Comparison of ENCODE assay signal across 8 cellular contexts in genomic region chr1:225779165-225779564, GRCh38. TPM values are rescaled to one million over a fixed set of nuclear protein-coding genes. Genes with fewer than 3 reads are reported as not detected.
A peak's percentile ranks its signal among the peaks of the same experiment; 100 is the strongest.
DNase-seq lines count a peak whose midpoint lies in the region; ATAC-seq, FAIRE-seq and TF ChIP-seq lines count a peak whose summit lies in the region.
"Not testable (repeated sequence)": the region's sequence is repeated elsewhere in the genome, so short reads cannot be mapped to it uniquely, and the experiment has no call there.

No MANE protein-coding gene starts in this region.

- not testable (repeated sequence) for ATAC-seq in A549

- peak overlapping the region; percentile 80 for H3K4me2 ChIP-seq in A549

- H3K27ac ChIP-seq in A549 (peak overlapping the region; percentile 93 to 97; a peak in 4 of 6 replicates), dorsolateral prefrontal cortex (peak overlapping the region in 31 of 59 donors; percentile 5 to 98 (median 95)), left ventricle myocardium inferior (replicated peaks) (peak overlapping the region; percentile 91), muscle layer of duodenum (ENCODE audit: low read length) (peak overlapping the region; percentile 16), skin epidermis (peak overlapping the region in 11 of 21 experiments; percentile 15 to 98 (median 94))
- not testable (repeated sequence) for H3K27ac ChIP-seq in WERI-Rb-1

- not testable (repeated sequence) for DNase-seq in A549 (ENCODE audit: low read depth in 1 of 2, low spot score in 1 of 2); NB4 (ENCODE audit: low read depth); WERI-Rb-1; dorsolateral prefrontal cortex; left ventricle myocardium inferior

- FAIRE-seq in A549 (lab: Jason Lieb, UNC), result not testable (repeated sequence)

- H3K36me3 ChIP-seq in WERI-Rb-1 (peaks cover 14% of the 10 kb centered on the region; the same call in 1 of the 2 replicates), left ventricle myocardium inferior (peaks cover 13% of the 10 kb centered on the region)
- H3K36me3 ChIP-seq in muscle layer of duodenum (ENCODE audit: control insufficient read depth in 1 of 2, insufficient read depth in 2 of 2, low read length in 2 of 2), result not testable (repeated sequence)

- not testable (repeated sequence) for H3K9me3 ChIP-seq in A549; WERI-Rb-1 (ENCODE audit: severe bottlenecking); left ventricle myocardium inferior (replicated peaks); muscle layer of duodenum (ENCODE audit: control insufficient read depth in 1 of 2, low read length in 2 of 2)

- WGBS in A549 (ENCODE audit: missing lambda C conversion rate), result 43% methylated on average over 13 of the region's 13 CpGs

- intact Hi-C loops in dorsolateral prefrontal cortex (cut with DNase I) (loop anchor here (1.0 to 10.0 kb wide), 7 partner anchors 31 to 234 kb away; partner anchors contain the start of gene EPHX1 (in 2 of the 2)), left ventricle myocardium inferior (cut with micrococcal nuclease) (loop anchor here (5.0 to 10.0 kb wide), 2 partner anchors 33 to 124 kb away; partner anchors contain the start of genes ENAH and EPHX1)

- not testable (repeated sequence) for TF ChIP-seq EP300 in A549 (IDR thresholded peaks at IDR 0.05)

- TF ChIP-seq RAD21 in A549 (conservative IDR thresholded peaks at IDR 0.05 in 1 of 2, IDR thresholded peaks at IDR 0.05 in 1 of 2), result not testable (repeated sequence)

- TF ChIP-seq POLR2A in A549 (IDR thresholded peaks at IDR 0.05; ENCODE audit: low read length); NB4 (IDR thresholded peaks at IDR 0.05; ENCODE audit: extremely low read depth, insufficient read length): not testable (repeated sequence)

- CTCF ChIA-PET in A549 (lab: Yijun Ruan, JAX), result interaction anchor here (0.6 to 20.2 kb wide), 12 partner anchors 13 to 318 kb away, joined by 3 to 429 read pairs (median 5); partner anchors contain the start of genes EPHX1 and TMEM63A

- H3K4me3 ChIP-seq in A549 (peak overlapping the region; percentile 85), GM08714 (ENCODE audit: low read length) (peak overlapping the region; percentile 82), NB4 (ENCODE audit: low read depth, low read length) (peak overlapping the region; percentile 93), WERI-Rb-1 (ENCODE audit: low read depth, low read length) (peak overlapping the region; percentile 86), dorsolateral prefrontal cortex (peak overlapping the region; percentile 36 to 99 (median 86)), left ventricle myocardium inferior (peak overlapping the region; percentile 75), muscle layer of duodenum (ENCODE audit: low read depth in 1 of 2, low read length in 2 of 2) (peak overlapping the region; percentile 75 to 98), skin epidermis (peak overlapping the region; percentile 58 to 91 (median 75))

- POLR2A ChIA-PET in A549 (lab: Yijun Ruan, JAX), result interaction anchor here (0.5 to 3.1 kb wide), 5 partner anchors 12 to 130 kb away, joined by 3 to 58 read pairs (median 4); partner anchors contain the start of gene EPHX1

- not testable (repeated sequence) for TF ChIP-seq CTCF in A549 (IDR thresholded peaks at IDR 0.05); NB4 (IDR thresholded peaks at IDR 0.05; ENCODE audit: low read depth, low read length); WERI-Rb-1 (IDR thresholded peaks at IDR 0.05; ENCODE audit: low read depth, low read length); dorsolateral prefrontal cortex (IDR thresholded peaks at IDR 0.05 in 54 of 56, conservative IDR thresholded peaks at IDR 0.05 in 2 of 56; ENCODE audit: low read depth in 1 of 56, partially characterized antibody in 56 of 56); left ventricle myocardium inferior (IDR thresholded peaks at IDR 0.05; ENCODE audit: borderline replicate concordance)

- H3K4me1 ChIP-seq in A549, result peaks cover 40% of the 10 kb centered on the region
- peaks cover 69% of the 10 kb centered on the region for H3K4me1 ChIP-seq in left ventricle myocardium inferior
- peaks cover 12 to 60% of the 10 kb centered on the region in 2 donors for H3K4me1 ChIP-seq in muscle layer of duodenum (ENCODE audit: control insufficient read depth in 1 of 2, insufficient read depth in 2 of 2, low read length in 2 of 2)

- H3K27me3 ChIP-seq in WERI-Rb-1 (ENCODE audit: insufficient read depth, low read depth, severe bottlenecking); dorsolateral prefrontal cortex; left ventricle myocardium inferior (ENCODE audit: low read depth); muscle layer of duodenum (ENCODE audit: low read depth, low read length): not testable (repeated sequence)

RNA-seq across cellular contexts. Expression of gene SRP9, which starts 1.5 kb away (rescaled TPM):
- polyA plus RNA-seq in A549 (2011; rRNA removed) (512 and 629 TPM in 2 replicates), A549 (2017; fragmentation: RNase III; extraction: RNeasy Plus Mini Kit Qiagen cat#74134 plus additional on column Dnase treatment) (341 to 356 TPM (median 352 TPM) in 3 replicates)
- 172 and 189 TPM in 2 replicates for polyA plus RNA-seq in A549 (2012; cell fraction: cytosol; rRNA removed)
- polyA plus RNA-seq in A549 (2012; cell fraction: nucleus; rRNA removed), result 80.1 and 189 TPM in 2 replicates
- 144 and 217 TPM in 2 replicates for polyA minus RNA-seq in A549 (2011; rRNA and poly(A)+ RNA removed)
- total RNA-seq in dorsolateral prefrontal cortex (100 to 1,000 TPM; 175 to 327 (median 230) TPM), left ventricle myocardium inferior (205 TPM)

RNA-seq across cellular contexts. Expression of gene EPHX1, which starts 30.8 kb away (rescaled TPM):
- polyA plus RNA-seq in A549 (2011; rRNA removed), result 150 and 212 TPM in 2 replicates
- polyA plus RNA-seq in A549 (2012; cell fraction: cytosol; rRNA removed), result 144 and 155 TPM in 2 replicates
- 129 and 138 TPM in 2 replicates for polyA plus RNA-seq in A549 (2012; cell fraction: nucleus; rRNA removed)
- polyA plus RNA-seq in A549 (2017; fragmentation: RNase III; extraction: RNeasy Plus Mini Kit Qiagen cat#74134 plus additional on column Dnase treatment), result 195 to 279 TPM (median 252 TPM) in 3 replicates
- 117 and 122 TPM in 2 replicates for polyA minus RNA-seq in A549 (2011; rRNA and poly(A)+ RNA removed)
- total RNA-seq in dorsolateral prefrontal cortex, result 100 to 1,000 TPM in 79 of 120 experiments, 10 to 100 TPM in 41; 56.7 to 268 (median 111) TPM
- total RNA-seq in left ventricle myocardium inferior, result 49.7 TPM
